In the genomic region with DNA sequence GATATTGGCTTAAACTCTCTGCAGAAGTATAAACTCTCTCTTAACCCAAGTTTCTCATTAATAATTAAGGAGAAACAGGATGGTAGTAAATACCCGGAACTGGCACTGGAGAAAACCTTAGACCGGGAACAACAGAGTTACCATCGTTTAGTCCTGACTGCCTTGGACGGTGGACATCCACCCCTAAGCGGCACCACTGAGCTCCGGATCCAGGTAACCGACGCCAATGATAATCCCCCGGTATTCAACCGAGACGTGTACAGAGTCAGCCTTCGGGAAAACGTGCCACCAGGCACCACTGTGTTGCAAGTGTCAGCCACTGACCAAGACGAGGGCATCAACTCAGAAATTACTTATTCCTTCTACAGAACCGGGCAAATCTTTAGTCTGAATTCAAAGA, we compare ENCODE assay signal across 22 cellular contexts. TPM values are rescaled to one million over a fixed set of nuclear protein-coding genes. Genes with fewer than 3 reads are reported as not detected.
DNase-seq lines count a peak whose midpoint lies in the region; ATAC-seq and TF ChIP-seq lines count a peak whose summit lies in the region.
"Had no signal": no experiment of that assay in that cellular context is flagged by ENCODE, and none has a peak within 500 bp of the region (broad histone marks: within the 10 kb centered on the region; RNA-seq: fewer than 3 reads in every experiment).

No MANE protein-coding gene starts in this region.

- H3K36me3 ChIP-seq in DOHH2 (ENCODE audit: control insufficient read depth, low read length) (peaks cover 36% of the 10 kb centered on the region), gastrocnemius medialis (peaks cover 0 to 4% of the 10 kb centered on the region in 2 donors)

- intact Hi-C loops in activated CD4-positive, alpha-beta T cell treated with anti-CD3 and anti-CD28 coated beads, Interleukin-2, amount 10 ng/mL, durations not matched to agents 24 days and 14 days (cut with micrococcal nuclease): no loop called here
- intact Hi-C loops in gastrocnemius medialis (cut with DNase I; ENCODE audit: low total_unique reads): no loop called here

- H3K9me3 ChIP-seq in DOHH2 (ENCODE audit: control insufficient read depth, insufficient read depth, low read length) (peaks cover 44% of the 10 kb centered on the region), gastrocnemius medialis (peaks cover 0 to 6% (median 0%) of the 10 kb centered on the region in 3 donors)
- H3K9me3 ChIP-seq: testis had no signal

- H3K27ac Mint-ChIP-seq in activated CD4-positive, alpha-beta T cell treated with anti-CD3 and anti-CD28 coated beads, Interleukin-2, amount 10 ng/mL, durations not matched to agents 24 days and 14 days: no peak overlapping the region
- H3K27ac Mint-ChIP-seq in endothelial cell (ENCODE audit: unreplicated experiment) (no peak overlapping the region), type B pancreatic cell (no peak overlapping the region)
- H3K27ac Mint-ChIP-seq: activated T-helper 1 cell treated with anti-CD3 and anti-CD28 coated beads, Interleukin-12 subunit alpha, Interleukin-12 subunit beta, Interleukin-2, Interleukin-4 antibody, amounts not matched to agents 30 ng/mL and 10 ng/mL and 1 ng/mL, durations not matched to agents 14 hours and 24 hours and 36 hours; nephron progenitor cell; stimulated activated memory B cell treated with anti-CD40 and anti-IgM and Interleukin-4, amounts not matched to agents 10 μg/mL and 1 μg/mL and 100 μg/mL, for 72 hours had no signal

- ATAC-seq in gastrocnemius medialis: peak in 1 of 2 donors; percentile 35
- ATAC-seq in HG03039 (IDR thresholded peaks at IDR 0.05; ENCODE audit: unreplicated experiment): no peak
- ATAC-seq in HG02981 (IDR thresholded peaks at IDR 0.05; ENCODE audit: unreplicated experiment): no peak
- ATAC-seq: stimulated activated memory B cell treated with anti-CD40 and anti-IgM and Interleukin-4, amounts not matched to agents 10 μg/mL and 1 μg/mL and 100 μg/mL, for 72 hours had no signal

- peaks cover 16% of the 10 kb centered on the region for H3K79me2 ChIP-seq in DOHH2 (ENCODE audit: control insufficient read depth, low read length)

- H3K36me3 Mint-ChIP-seq in activated CD4-positive, alpha-beta T cell treated with anti-CD3 and anti-CD28 coated beads, Interleukin-2, amount 10 ng/mL, durations not matched to agents 24 days and 14 days (ENCODE audit: low read depth): no peaks in the 10 kb centered on the region
- H3K36me3 Mint-ChIP-seq in endothelial cell (ENCODE audit: low read depth, unreplicated experiment): peaks cover 48% of the 10 kb centered on the region
- peaks cover 10% of the 10 kb centered on the region for H3K36me3 Mint-ChIP-seq in type B pancreatic cell

- in situ Hi-C loops in gastrocnemius medialis (cut with MboI; ENCODE audit: low sequenced_read_pairs in 4 of 4): no loop called here

- no peak for TF ChIP-seq POLR2A in gastrocnemius medialis (IDR thresholded peaks at IDR 0.05)

- no peaks in the 10 kb centered on the region for H3K9me2 ChIP-seq in DOHH2 (replicated peaks; ENCODE audit: control insufficient read depth, low read length)

- H3K27me3 ChIP-seq in DOHH2 (ENCODE audit: control insufficient read depth, low read length): no peaks in the 10 kb centered on the region
- peaks cover 0 to 11% (median 4%) of the 10 kb centered on the region in 3 donors for H3K27me3 ChIP-seq in gastrocnemius medialis
- H3K27me3 ChIP-seq: body of pancreas, testis had no signal

- TF ChIP-seq CTCF in DOHH2 (IDR thresholded peaks at IDR 0.05; ENCODE audit: low read depth, low read length, poor library complexity, severe bottlenecking) (no peak), endothelial cell (IDR thresholded peaks at IDR 0.05; ENCODE audit: unreplicated experiment) (no peak), gastrocnemius medialis (IDR thresholded peaks at IDR 0.05 in 4 of 5, conservative IDR thresholded peaks at IDR 0.05 in 1 of 5) (peak in 2 of 5 experiments; percentile 14 to 38), type B pancreatic cell (conservative IDR thresholded peaks at IDR 0.05) (no peak)

- no peak overlapping the region for H3K27ac ChIP-seq in DOHH2 (ENCODE audit: low read depth, low read length)
- H3K27ac ChIP-seq in gastrocnemius medialis: peak overlapping the region in 1 of 4 donors; percentile 15
- H3K27ac ChIP-seq: skin epidermis, testis had no signal

- H3K27me3 Mint-ChIP-seq in activated CD4-positive, alpha-beta T cell treated with anti-CD3 and anti-CD28 coated beads, Interleukin-2, amount 10 ng/mL, durations not matched to agents 24 days and 14 days: peaks cover 26% of the 10 kb centered on the region
- H3K27me3 Mint-ChIP-seq in endothelial cell (ENCODE audit: unreplicated experiment): peaks cover 2% of the 10 kb centered on the region
- H3K27me3 Mint-ChIP-seq in type B pancreatic cell: no peaks in the 10 kb centered on the region

- H3K4me3 Mint-ChIP-seq in activated CD4-positive, alpha-beta T cell treated with anti-CD3 and anti-CD28 coated beads, Interleukin-2, amount 10 ng/mL, durations not matched to agents 24 days and 14 days: no peak overlapping the region
- H3K4me3 Mint-ChIP-seq in endothelial cell (ENCODE audit: unreplicated experiment): peak overlapping the region; percentile 77
- H3K4me3 Mint-ChIP-seq in type B pancreatic cell: no peak overlapping the region
- H3K4me3 Mint-ChIP-seq: nephron progenitor cell had no signal

- no peaks in the 10 kb centered on the region for H3K4me1 ChIP-seq in DOHH2 (ENCODE audit: control insufficient read depth, low read length)
- H3K4me1 ChIP-seq in gastrocnemius medialis: peaks cover 11 to 17% of the 10 kb centered on the region in 2 donors
- H3K4me1 ChIP-seq: body of pancreas, testis had no signal

- no peaks in the 10 kb centered on the region for H4K20me1 ChIP-seq in DOHH2 (ENCODE audit: control insufficient read depth, insufficient read depth, low read depth, low read length)

- no peaks in the 10 kb centered on the region; the same call in 1 of the 2 replicates for H3F3A ChIP-seq in DOHH2 (ENCODE audit: control insufficient read depth, insufficient read depth)

- H3K9me3 Mint-ChIP-seq in activated CD4-positive, alpha-beta T cell treated with anti-CD3 and anti-CD28 coated beads, Interleukin-2, amount 10 ng/mL, durations not matched to agents 24 days and 14 days: peaks cover 25% of the 10 kb centered on the region
- peaks cover 34% of the 10 kb centered on the region for H3K9me3 Mint-ChIP-seq in endothelial cell (ENCODE audit: unreplicated experiment)
- peaks cover 13% of the 10 kb centered on the region for H3K9me3 Mint-ChIP-seq in type B pancreatic cell

- no peak overlapping the region for H3K4me2 ChIP-seq in DOHH2 (ENCODE audit: low read length)

- H3K4me3 ChIP-seq in DOHH2 (ENCODE audit: low read length) (peak overlapping the region; percentile 24; the same call in 1 of the 2 replicates), gastrocnemius medialis (peak overlapping the region; percentile 11 to 44 (median 32))
- H3K4me3 ChIP-seq: body of pancreas had no signal

- no peaks in the 10 kb centered on the region for H3K4me1 Mint-ChIP-seq in activated CD4-positive, alpha-beta T cell treated with anti-CD3 and anti-CD28 coated beads, Interleukin-2, amount 10 ng/mL, durations not matched to agents 24 days and 14 days
- H3K4me1 Mint-ChIP-seq in endothelial cell (ENCODE audit: unreplicated experiment) (peaks cover 2% of the 10 kb centered on the region), type B pancreatic cell (ENCODE audit: unreplicated experiment) (no peaks in the 10 kb centered on the region)
- H3K4me1 Mint-ChIP-seq: nephron progenitor cell; stimulated activated memory B cell treated with anti-CD40 and anti-IgM and Interleukin-4, amounts not matched to agents 10 μg/mL and 1 μg/mL and 100 μg/mL, for 72 hours had no signal

- peak; percentile 51 for DNase-seq in activated CD4-positive, alpha-beta T cell treated with anti-CD3 and anti-CD28 coated beads, Interleukin-2, amount 10 ng/mL, durations not matched to agents 24 days and 14 days
- no peak for DNase-seq in activated CD4-positive, alpha-beta T cell treated with anti-CD3 and anti-CD28 coated beads, Interleukin-2, amount 50 U/mL, for 48 hours
- no peak for DNase-seq in endothelial cell (ENCODE audit: low spot score)
- DNase-seq in gastrocnemius medialis: no peak
- DNase-seq in type B pancreatic cell (ENCODE audit: extremely low spot score, unreplicated experiment): no peak
- DNase-seq: 8988T; body of pancreas; effector CD8-positive, alpha-beta T cell; NCI-H1092 treated with DMSO at 0.1 percent for 48 hours; NCI-H2029; NCI-H226; NCI-H748 treated with DMSO at 0.1 percent for 48 hours; nephron progenitor cell; posterior cingulate gyrus; SHP77; testis had no signal

RNA-seq across cellular contexts. Expression of a gene that starts 0.9 kb away (rescaled TPM):
- total RNA-seq in activated CD4-positive, alpha-beta T cell treated with anti-CD3 and anti-CD28 coated beads, Interleukin-2, amount 10 ng/mL, durations not matched to agents 24 days and 14 days: 0.43 and 0.47 TPM in 2 replicates
- 5.5 TPM for total RNA-seq in endothelial cell (ENCODE audit: unreplicated experiment)
- total RNA-seq in gastrocnemius medialis: 1 to 10 TPM; 3.0 to 6.3 (median 4.4) TPM
- 2.6 and 8.1 TPM in 2 replicates for total RNA-seq in type B pancreatic cell (ENCODE audit: low replicate concordance)

RNA-seq across cellular contexts. Expression of a gene that starts 4.0 kb away (rescaled TPM):
- total RNA-seq in activated CD4-positive, alpha-beta T cell treated with anti-CD3 and anti-CD28 coated beads, Interleukin-2, amount 10 ng/mL, durations not matched to agents 24 days and 14 days: 0.33 and 0.44 TPM in 2 replicates
- total RNA-seq in endothelial cell (ENCODE audit: unreplicated experiment): 3.1 TPM
- 1 to 10 TPM in 3 of 4 donors, under 1 TPM in 1; 0.95 to 4.0 (median 1.5) TPM for total RNA-seq in gastrocnemius medialis
- 0.97 and 2.2 TPM in 2 replicates for total RNA-seq in type B pancreatic cell (ENCODE audit: low replicate concordance)

RNA-seq across cellular contexts. Expression of a gene that starts 6.2 kb away (rescaled TPM):
- total RNA-seq in activated CD4-positive, alpha-beta T cell treated with anti-CD3 and anti-CD28 coated beads, Interleukin-2, amount 10 ng/mL, durations not matched to agents 24 days and 14 days: 0.02 and 0.09 TPM in 2 replicates
- total RNA-seq in endothelial cell (ENCODE audit: unreplicated experiment) (2.6 TPM), gastrocnemius medialis (1 to 10 TPM in 2 of 4 donors, under 1 TPM in 2; 0.82 to 1.8 (median 1.2) TPM), type B pancreatic cell (ENCODE audit: low replicate concordance) (1.3 and 2.1 TPM in 2 replicates)

RNA-seq across cellular contexts. Expression of a gene that starts 9.2 kb away (rescaled TPM):
- total RNA-seq in activated CD4-positive, alpha-beta T cell treated with anti-CD3 and anti-CD28 coated beads, Interleukin-2, amount 10 ng/mL, durations not matched to agents 24 days and 14 days: 0.09 and 0.14 TPM in 2 replicates
- total RNA-seq in endothelial cell (ENCODE audit: unreplicated experiment) (60.0 TPM), gastrocnemius medialis (1 to 10 TPM; 1.4 to 4.6 (median 2.9) TPM), type B pancreatic cell (ENCODE audit: low replicate concordance) (4.9 and 39.4 TPM in 2 replicates)

RNA-seq across cellular contexts. Expression of a gene that starts 11.1 kb away (rescaled TPM):
- 0.21 TPM in 2 replicates for total RNA-seq in activated CD4-positive, alpha-beta T cell treated with anti-CD3 and anti-CD28 coated beads, Interleukin-2, amount 10 ng/mL, durations not matched to agents 24 days and 14 days
- 13.2 TPM for total RNA-seq in endothelial cell (ENCODE audit: unreplicated experiment)
- 1 to 10 TPM in 3 of 4 donors, under 1 TPM in 1; 0.88 to 2.1 (median 1.3) TPM for total RNA-seq in gastrocnemius medialis
- total RNA-seq in type B pancreatic cell (ENCODE audit: low replicate concordance): 13.0 and 15.6 TPM in 2 replicates
